ENCODE assay signal across 8 cellular contexts in genomic region chr5:32711693-32712462, GRCh38. TPM values are rescaled to one million over a fixed set of nuclear protein-coding genes. Genes with fewer than 3 reads are reported as not detected.
DNase-seq lines count a peak whose midpoint lies in the region; ATAC-seq, FAIRE-seq and TF ChIP-seq lines count a peak whose summit lies in the region.

No MANE protein-coding gene starts in this region.

- no peak for TF ChIP-seq POLR2A in HepG2 (IDR thresholded peaks at IDR 0.05; ENCODE audit: insufficient read depth in 1 of 2, low read depth in 2 of 2, low read length in 2 of 2)

- no peaks in the 10 kb centered on the region for H3K79me2 ChIP-seq in HepG2 (ENCODE audit: insufficient read depth, low read length)

- peak overlapping the region; percentile 37 to 64 (median 41) for H3K4me3 ChIP-seq in liver (ENCODE audit: low read depth in 1 of 3, low read length in 3 of 3)
- H3K4me3 ChIP-seq in HepG2 (replicated peaks in 1 of 3; ENCODE audit: insufficient read depth in 1 of 3, low read depth in 2 of 3, low read length in 3 of 3), result no peak overlapping the region
- H3K4me3 ChIP-seq in coronary artery, result peak overlapping the region; percentile 93
- H3K4me3 ChIP-seq in mesodermal cell (ENCODE audit: extremely low read depth, insufficient read depth, low read length, poor library complexity, severe bottlenecking), result peak overlapping the region; percentile 24

- TF ChIP-seq EP300 in HepG2 (IDR thresholded peaks at IDR 0.05; ENCODE audit: low read depth in 2 of 2, low read length in 2 of 2) (no peak), HepG2 (CRISPR knock-in tag; IDR thresholded peaks at IDR 0.05; ENCODE audit: borderline replicate concordance) (no peak)

- H3K9me3 ChIP-seq in liver (ENCODE audit: control insufficient read depth in 4 of 4, low read length in 3 of 4), result no peaks in the 10 kb centered on the region
- no peaks in the 10 kb centered on the region for H3K9me3 ChIP-seq in HepG2 (ENCODE audit: low read length)
- no peaks in the 10 kb centered on the region for H3K9me3 ChIP-seq in mesodermal cell (ENCODE audit: control insufficient read depth, low read length)

- H3K36me3 ChIP-seq in liver (ENCODE audit: control insufficient read depth in 4 of 4, insufficient read depth in 3 of 4, low read depth in 1 of 4, low read length in 3 of 4), result no peaks in the 10 kb centered on the region
- H3K36me3 ChIP-seq in HepG2 (replicated peaks in 1 of 2; ENCODE audit: control insufficient read depth in 1 of 2, insufficient read depth in 2 of 2, low read length in 2 of 2), result no peaks in the 10 kb centered on the region
- H3K36me3 ChIP-seq in mesodermal cell (ENCODE audit: control insufficient read depth, insufficient read depth, low read length), result no peaks in the 10 kb centered on the region

- no peak overlapping the region for H2AFZ ChIP-seq in HepG2 (ENCODE audit: low read length)

- H3K9ac ChIP-seq in liver (ENCODE audit: low read depth in 1 of 2, low read length in 2 of 2) (no peak overlapping the region), HepG2 (ENCODE audit: insufficient read depth, low read depth, low read length) (no peak overlapping the region)

- H3K27ac ChIP-seq in liver (ENCODE audit: low read depth in 1 of 2, low read length in 2 of 2) (peak overlapping the region; percentile 8 to 44), HepG2 (ENCODE audit: extremely low read length, insufficient read depth, low read length) (no peak overlapping the region), coronary artery (peak overlapping the region; percentile 64 to 91), mesodermal cell (ENCODE audit: low read depth, low read length, severe bottlenecking) (no peak overlapping the region)

- no peak for TF ChIP-seq CTCF in liver (IDR thresholded peaks at IDR 0.05; ENCODE audit: low read depth, low read length, missing input control)
- TF ChIP-seq CTCF in HepG2 (CRISPR knock-in tag; IDR thresholded peaks at IDR 0.05), result no peak
- no peak for TF ChIP-seq CTCF in coronary artery (IDR thresholded peaks at IDR 0.05)

- peaks cover 0 to 6% (median 0%) of the 10 kb centered on the region in 4 donors for H3K27me3 ChIP-seq in liver (ENCODE audit: control insufficient read depth in 4 of 4, insufficient read depth in 4 of 4, low read length in 3 of 4)
- H3K27me3 ChIP-seq in HepG2 (ENCODE audit: control insufficient read depth in 1 of 2, insufficient read depth in 2 of 2, low read length in 2 of 2), result peaks cover 2 to 5% of the 10 kb centered on the region in 2 experiments; a peak in 4 of 5 replicates

- POLR2A ChIA-PET in HepG2 (lab: Yijun Ruan, JAX), result no interaction called here

- no peaks in the 10 kb centered on the region for H4K20me1 ChIP-seq in HepG2 (ENCODE audit: insufficient read depth, low read length)

- 3% methylated on average over 75 of the region's 75 CpGs for WGBS in liver
- 85% methylated on average over 52 of the region's 75 CpGs for WGBS in HepG2 (ENCODE audit: low lambda C conversion rate)
- WGBS in mesodermal cell (ENCODE audit: insufficient coverage in 2 of 2), 2 experiments, result 3 to 4% methylated on average over 63 to 74 of the region's 75 CpGs

- no peak overlapping the region for H3K4me2 ChIP-seq in HepG2 (ENCODE audit: low read depth, low read length)

- CTCF ChIA-PET in HepG2 (lab: Yijun Ruan, JAX; ENCODE audit: low intra/inter-chr PET ratio, low total read pairs), result no interaction called here

- in situ Hi-C loops in HepG2 (cut with HindIII; ENCODE audit: extremely low pct_ligation_motif_present, low pct_unique_long_range_greater_than_20kb), result loop anchor here (25.0 kb wide), 2 partner anchors 225 to 475 kb away; no protein-coding TSS in a partner anchor

- no peak for FAIRE-seq in HepG2 (lab: Jason Lieb, UNC)

- no peak for DNase-seq in HepG2 (ENCODE audit: low spot score)
- DNase-seq in coronary artery (ENCODE audit: low spot score), result no peak
- DNase-seq in NCI-H187 (lab: John Stamatoyannopoulos, UW), result no peak

- TF ChIP-seq RAD21 in liver (IDR thresholded peaks at IDR 0.05) (no peak), HepG2 (CRISPR knock-in tag; IDR thresholded peaks at IDR 0.05) (no peak)

- intact Hi-C loops in HepG2 (cut with micrococcal nuclease; ENCODE audit: unreplicated experiment), result no loop called here

- no TSS peak for BruUV-seq in HepG2 (replicated peaks; lab: Mats Ljungman, UMichigan)

- H3K4me1 ChIP-seq in liver (ENCODE audit: control insufficient read depth in 4 of 4, insufficient read depth in 4 of 4, low read length in 3 of 4) (peaks cover 13 to 47% (median 29%) of the 10 kb centered on the region in 4 donors), HepG2 (ENCODE audit: insufficient read depth, low read length) (no peaks in the 10 kb centered on the region), mesodermal cell (ENCODE audit: control insufficient read depth, insufficient read depth, low read length, poor library complexity, severe bottlenecking) (peaks cover 13% of the 10 kb centered on the region)

- ATAC-seq in HepG2 (no peak), GM19395 (IDR thresholded peaks at IDR 0.05; ENCODE audit: unreplicated experiment) (no peak), HG02973 (IDR thresholded peaks at IDR 0.05; ENCODE audit: unreplicated experiment) (no peak), GM21447 (IDR thresholded peaks at IDR 0.05; ENCODE audit: unreplicated experiment) (no peak)

TF ChIP-seq in HepG2, 621 proteins besides CTCF, POLR2A, EP300 and RAD21:
- TF ChIP-seq CEBPZ (IDR thresholded peaks at IDR 0.05; ENCODE audit: low read length) (no peak), ZNF101 (CRISPR knock-in tag; IDR thresholded peaks at IDR 0.05; ENCODE audit: borderline replicate concordance, low read depth) (no peak), NRL (CRISPR knock-in tag; IDR thresholded peaks at IDR 0.05; ENCODE audit: borderline replicate concordance) (no peak), BORCS8-MEF2B (CRISPR knock-in tag; IDR thresholded peaks at IDR 0.05) (no peak), ZFP37 (CRISPR knock-in tag; IDR thresholded peaks at IDR 0.05; ENCODE audit: borderline replicate concordance) (no peak), POLR2G (IDR thresholded peaks at IDR 0.05; ENCODE audit: low read depth, low read length) (no peak), RBM22 (optimal IDR thresholded peaks at IDR 0.05; ENCODE audit: low read length) (no peak)

RNA-seq across cellular contexts. Expression of gene NPR3, which starts 0.8 kb away (rescaled TPM):
- total RNA-seq in liver (10 to 100 TPM in 1 of 2 donors, 1 to 10 TPM in 1; 3.2 to 15.4 TPM), HepG2 (2016; rRNA removed; fragmentation: Illumina TruSeq; extraction: Trizol) (not detected in 2 replicates)
- polyA plus RNA-seq in liver (1 to 10 TPM in 1 of 2 donors, under 1 TPM in 1; 0.70 to 1.1 TPM), HepG2 (2011; rRNA removed) (0.01 TPM in 2 replicates)
- not detected in 2 replicates for total RNA-seq in HepG2 (2016; cell fraction: cytosol; rRNA removed; fragmentation: Illumina TruSeq; extraction: Trizol; ENCODE audit: low read depth)
- total RNA-seq in HepG2 (2016; cell fraction: insoluble cytoplasmic fraction; rRNA removed; fragmentation: Illumina TruSeq; extraction: Trizol), result 0.09 TPM in 1 of 2 replicates, not detected in the other
- not detected in 2 replicates for total RNA-seq in HepG2 (2016; cell fraction: membrane; rRNA removed; fragmentation: Illumina TruSeq; extraction: Trizol)
- total RNA-seq in HepG2 (2016; cell fraction: nucleus; rRNA removed; fragmentation: Illumina TruSeq; extraction: Trizol), result 0.19 TPM in 1 of 2 replicates, not detected in the other
- polyA plus RNA-seq in HepG2 (2011; cell fraction: cytosol; rRNA removed), result 0.03 and 0.04 TPM in 2 replicates
- 0.13 and 0.21 TPM in 2 replicates for polyA plus RNA-seq in HepG2 (2011; cell fraction: nucleus; rRNA removed)
- 0.07 TPM in 1 of 2 replicates, not detected in the other for polyA plus RNA-seq in HepG2 (2012)
- polyA plus RNA-seq in HepG2 (2016; cell fraction: cytosol; fragmentation: Illumina TruSeq; extraction: Trizol; ENCODE audit: low read depth), result not detected in 2 replicates
- not detected in 2 replicates for polyA plus RNA-seq in HepG2 (2016; cell fraction: insoluble cytoplasmic fraction; fragmentation: Illumina TruSeq; extraction: Trizol; ENCODE audit: low read depth)
- not detected in 2 replicates for polyA plus RNA-seq in HepG2 (2016; cell fraction: membrane; fragmentation: Illumina TruSeq; extraction: Trizol; ENCODE audit: low read depth)
- not detected in 2 replicates for polyA plus RNA-seq in HepG2 (2016; cell fraction: nucleus; fragmentation: Illumina TruSeq; extraction: Trizol; ENCODE audit: insufficient read depth, low read depth)
- 0.04 and 17.6 TPM in 2 replicates for polyA minus RNA-seq in HepG2 (2011; rRNA and poly(A)+ RNA removed; ENCODE audit: low replicate concordance)
- polyA minus RNA-seq in HepG2 (2011; cell fraction: cytosol; rRNA and poly(A)+ RNA removed), result not detected in 2 replicates
- polyA minus RNA-seq in HepG2 (2011; cell fraction: nucleus; rRNA and poly(A)+ RNA removed), result 0.50 and 0.64 TPM in 2 replicates
- 24.3 TPM for polyA plus RNA-seq in mesodermal cell (2013, experiment 1 of 2)
- 23.9 TPM for polyA plus RNA-seq in mesodermal cell (2013, experiment 2 of 2)

Comparison
In these comparisons a context has a peak if more than half of its experiments do, and no peak if none do; other contexts are left out.
1. H3K27ac ChIP-seq: peak in liver (2 of 2) and coronary artery (2 of 2); none in HepG2 (single experiment) and mesodermal cell (single experiment).
2. H3K4me3 ChIP-seq: peak in liver (3 of 3), coronary artery (single experiment) and mesodermal cell (single experiment); none in HepG2 (0 of 3).